ENCODE assay signal across 13 cellular contexts in genomic region chr7:73740212-73740611, GRCh38. TPM values are rescaled to one million over a fixed set of nuclear protein-coding genes. Genes with fewer than 3 reads are reported as not detected.
DNase-seq lines count a peak whose midpoint lies in the region; ATAC-seq and TF ChIP-seq lines count a peak whose summit lies in the region.
"Had no signal": no experiment of that assay in that cellular context is flagged by ENCODE, and none has a peak within 500 bp of the region (broad histone marks: within the 10 kb centered on the region; RNA-seq: fewer than 3 reads in every experiment).

No MANE protein-coding gene starts in this region.

- intact Hi-C loops in ascending aorta (cut with DNase I), result no loop called here
- intact Hi-C loops in aorta (cut with DNase I), result loop anchor here in 1 of 2 donors (5.0 kb wide), 1 partner anchor 102 kb away; the partner anchor contains the start of gene METTL27

- H3K4me1 Mint-ChIP-seq in activated naive CD8-positive, alpha-beta T cell (ENCODE audit: low read depth), result peaks cover 6% of the 10 kb centered on the region
- peaks cover 7% of the 10 kb centered on the region for H3K4me1 Mint-ChIP-seq in activated naive CD8-positive, alpha-beta T cell treated with anti-CD3 and anti-CD28 coated beads for 36 hours
- peaks cover 3 to 15% (median 12%) of the 10 kb centered on the region in 4 donors for H3K4me1 Mint-ChIP-seq in naive thymus-derived CD8-positive, alpha-beta T cell
- peaks cover 13% of the 10 kb centered on the region for H3K4me1 Mint-ChIP-seq in type B pancreatic cell (ENCODE audit: unreplicated experiment)

- H3K27me3 Mint-ChIP-seq in activated naive CD8-positive, alpha-beta T cell, result no peaks in the 10 kb centered on the region
- no peaks in the 10 kb centered on the region for H3K27me3 Mint-ChIP-seq in activated naive CD8-positive, alpha-beta T cell treated with anti-CD3 and anti-CD28 coated beads for 36 hours
- H3K27me3 Mint-ChIP-seq in naive thymus-derived CD8-positive, alpha-beta T cell, result no peaks in the 10 kb centered on the region
- H3K27me3 Mint-ChIP-seq in type B pancreatic cell, result peaks cover 11% of the 10 kb centered on the region

- no peaks in the 10 kb centered on the region for H3K9me3 ChIP-seq in ascending aorta
- no peaks in the 10 kb centered on the region for H3K9me3 ChIP-seq in aorta (ENCODE audit: control insufficient read depth, low read length)
- H3K9me3 ChIP-seq: left ventricle myocardium inferior, neutrophil had no signal

- no peaks in the 10 kb centered on the region for H3K9me3 Mint-ChIP-seq in activated naive CD8-positive, alpha-beta T cell (ENCODE audit: low read depth)
- H3K9me3 Mint-ChIP-seq in activated naive CD8-positive, alpha-beta T cell treated with anti-CD3 and anti-CD28 coated beads for 36 hours, result no peaks in the 10 kb centered on the region
- H3K9me3 Mint-ChIP-seq in naive thymus-derived CD8-positive, alpha-beta T cell, result no peaks in the 10 kb centered on the region
- H3K9me3 Mint-ChIP-seq in type B pancreatic cell, result no peaks in the 10 kb centered on the region

- POLR2A ChIA-PET in naive thymus-derived CD8-positive, alpha-beta T cell (lab: Charles Lee), result interaction anchor here (0.6 to 0.7 kb wide), 2 partner anchors 13 to 161 kb away, joined by 4 to 5 read pairs; no protein-coding TSS in a partner anchor

- H3K4me3 ChIP-seq in ascending aorta (no peak overlapping the region), aorta (ENCODE audit: low read length in 2 of 2) (no peak overlapping the region)

- H3K36me3 ChIP-seq in ascending aorta (peaks cover 6 to 11% of the 10 kb centered on the region in 2 donors), aorta (ENCODE audit: control insufficient read depth in 1 of 2, insufficient read depth in 2 of 2, low read length in 1 of 2) (peaks cover 0 to 2% of the 10 kb centered on the region in 2 donors)

- WGBS in aorta, 2 donors, result 91 to 92% methylated on average over 7 of the region's 7 CpGs

- no peaks in the 10 kb centered on the region for H3K27me3 ChIP-seq in ascending aorta
- H3K27me3 ChIP-seq in aorta (ENCODE audit: control insufficient read depth in 1 of 2, insufficient read depth in 2 of 2, low read length in 1 of 2), result no peaks in the 10 kb centered on the region

- no peaks in the 10 kb centered on the region for H3K36me3 Mint-ChIP-seq in activated naive CD8-positive, alpha-beta T cell
- H3K36me3 Mint-ChIP-seq in activated naive CD8-positive, alpha-beta T cell treated with anti-CD3 and anti-CD28 coated beads for 36 hours, result peaks cover 2% of the 10 kb centered on the region
- H3K36me3 Mint-ChIP-seq in naive thymus-derived CD8-positive, alpha-beta T cell, result peaks cover 0 to 5% (median 0%) of the 10 kb centered on the region in 3 donors
- no peaks in the 10 kb centered on the region for H3K36me3 Mint-ChIP-seq in type B pancreatic cell

- H3K27ac Mint-ChIP-seq in activated naive CD8-positive, alpha-beta T cell, result no peak overlapping the region
- H3K27ac Mint-ChIP-seq in activated naive CD8-positive, alpha-beta T cell treated with anti-CD3 and anti-CD28 coated beads for 36 hours, result no peak overlapping the region
- peak overlapping the region in 6 of 10 donors; percentile 15 to 80 (median 56) for H3K27ac Mint-ChIP-seq in naive thymus-derived CD8-positive, alpha-beta T cell
- peak overlapping the region; percentile 100 for H3K27ac Mint-ChIP-seq in type B pancreatic cell

- DNase-seq in activated naive CD8-positive, alpha-beta T cell treated with anti-CD3 and anti-CD28 coated beads for 36 hours, result no peak
- DNase-seq in ascending aorta (ENCODE audit: low spot score in 2 of 2) (no peak), type B pancreatic cell (ENCODE audit: extremely low spot score, unreplicated experiment) (no peak), aorta (no peak)
- DNase-seq in naive thymus-derived CD8-positive, alpha-beta T cell, result peak in 1 of 10 donors; percentile 28
- DNase-seq: left ventricle myocardium inferior, Right ventricle myocardium superior had no signal

- TF ChIP-seq CTCF in ascending aorta (IDR thresholded peaks at IDR 0.05) (no peak), type B pancreatic cell (conservative IDR thresholded peaks at IDR 0.05) (no peak)

- peaks cover 9 to 14% of the 10 kb centered on the region in 2 donors for H3K4me1 ChIP-seq in ascending aorta
- no peaks in the 10 kb centered on the region for H3K4me1 ChIP-seq in aorta (ENCODE audit: control insufficient read depth in 1 of 2, insufficient read depth in 2 of 2, low read length in 2 of 2)

- peak overlapping the region; percentile 46 for H3K4me3 Mint-ChIP-seq in activated naive CD8-positive, alpha-beta T cell
- H3K4me3 Mint-ChIP-seq in activated naive CD8-positive, alpha-beta T cell treated with anti-CD3 and anti-CD28 coated beads for 36 hours, result no peak overlapping the region
- H3K4me3 Mint-ChIP-seq in naive thymus-derived CD8-positive, alpha-beta T cell, result peak overlapping the region in 9 of 10 donors; percentile 36 to 95 (median 42)
- H3K4me3 Mint-ChIP-seq in type B pancreatic cell, result peak overlapping the region; percentile 82

- no peak for ATAC-seq in naive thymus-derived CD8-positive, alpha-beta T cell
- ATAC-seq in GM18858 (IDR thresholded peaks at IDR 0.05; ENCODE audit: unreplicated experiment) (no peak), aorta (ENCODE audit: low FRiP score) (no peak), GM21447 (IDR thresholded peaks at IDR 0.05; ENCODE audit: unreplicated experiment) (no peak)

- H3K27ac ChIP-seq in ascending aorta (peak overlapping the region; percentile 10 to 84), aorta (ENCODE audit: low read depth in 1 of 2, low read length in 2 of 2) (no peak overlapping the region)
- H3K27ac ChIP-seq: neutrophil had no signal

RNA-seq across cellular contexts. Expression of gene ABHD11, which starts 1.6 kb away (rescaled TPM):
- 10 to 100 TPM; 24.2 to 25.2 TPM for total RNA-seq in activated naive CD8-positive, alpha-beta T cell treated with anti-CD3 and anti-CD28 coated beads for 36 hours
- total RNA-seq in ascending aorta, result 55.7 TPM
- total RNA-seq in naive thymus-derived CD8-positive, alpha-beta T cell, result 10 to 100 TPM; 20.7 to 24.9 TPM
- polyA plus RNA-seq in naive thymus-derived CD8-positive, alpha-beta T cell, result 10 to 100 TPM in 2 of 3 donors, 1 to 10 TPM in 1; 5.4 to 12.3 (median 10.0) TPM
- 43.9 and 104 TPM in 2 replicates for total RNA-seq in type B pancreatic cell (ENCODE audit: low replicate concordance)
- total RNA-seq in aorta, result 10 to 100 TPM; 11.2 to 11.4 TPM
- 10 to 100 TPM; 15.3 to 32.5 TPM for polyA plus RNA-seq in aorta

RNA-seq across cellular contexts. Expression of gene STX1A, which starts 20.7 kb away (rescaled TPM):
- 1 to 10 TPM; 4.9 TPM for total RNA-seq in activated naive CD8-positive, alpha-beta T cell treated with anti-CD3 and anti-CD28 coated beads for 36 hours
- total RNA-seq in ascending aorta (13.1 TPM), type B pancreatic cell (ENCODE audit: low replicate concordance) (27.3 and 35.1 TPM in 2 replicates), aorta (10 to 100 TPM; 10.2 to 14.7 TPM)
- total RNA-seq in naive thymus-derived CD8-positive, alpha-beta T cell, result 1 to 10 TPM; 5.7 to 7.8 TPM
- polyA plus RNA-seq in naive thymus-derived CD8-positive, alpha-beta T cell, result 1 to 10 TPM in 2 of 3 donors, under 1 TPM in 1; 0.69 to 2.2 (median 2.1) TPM
- polyA plus RNA-seq in aorta, result 10 to 100 TPM in 1 of 2 donors, 1 to 10 TPM in 1; 2.6 to 13.4 TPM

RNA-seq across cellular contexts. Expression of gene CLDN3, which starts 29.9 kb away (rescaled TPM):
- not detected for total RNA-seq in activated naive CD8-positive, alpha-beta T cell treated with anti-CD3 and anti-CD28 coated beads for 36 hours
- total RNA-seq in ascending aorta (not detected), type B pancreatic cell (ENCODE audit: low replicate concordance) (13.6 and 41.7 TPM in 2 replicates), aorta (not detected)
- not detected for total RNA-seq in naive thymus-derived CD8-positive, alpha-beta T cell
- polyA plus RNA-seq in naive thymus-derived CD8-positive, alpha-beta T cell, result not detected
- 10 to 100 TPM in 1 of 2 donors, 1 to 10 TPM in 1; 1.3 to 17.4 TPM for polyA plus RNA-seq in aorta
- total RNA-seq: HT1080, left ventricle myocardium inferior, Right ventricle myocardium superior, temporal lobe had no signal

RNA-seq across cellular contexts. Expression of gene BUD23, which starts 56.8 kb away (rescaled TPM):
- total RNA-seq in activated naive CD8-positive, alpha-beta T cell treated with anti-CD3 and anti-CD28 coated beads for 36 hours, result 100 to 1,000 TPM; 117 to 124 TPM
- total RNA-seq in ascending aorta (5.6 TPM), type B pancreatic cell (ENCODE audit: low replicate concordance) (65.8 and 68.4 TPM in 2 replicates), aorta (10 to 100 TPM; 39.0 to 39.6 TPM)
- total RNA-seq in naive thymus-derived CD8-positive, alpha-beta T cell, result 10 to 100 TPM; 67.2 to 69.7 TPM
- polyA plus RNA-seq in naive thymus-derived CD8-positive, alpha-beta T cell, result 100 to 1,000 TPM; 123 to 139 (median 136) TPM
- 10 to 100 TPM; 48.1 to 60.7 TPM for polyA plus RNA-seq in aorta

RNA-seq across cellular contexts. Expression of gene DNAJC30, which starts 57.0 kb away (rescaled TPM):
- 10 to 100 TPM in 1 of 2 experiments, 1 to 10 TPM in 1; 9.5 to 10.7 TPM for total RNA-seq in activated naive CD8-positive, alpha-beta T cell treated with anti-CD3 and anti-CD28 coated beads for 36 hours
- total RNA-seq in ascending aorta (16.0 TPM), type B pancreatic cell (ENCODE audit: low replicate concordance) (14.7 and 15.0 TPM in 2 replicates), aorta (1 to 10 TPM; 6.7 to 7.8 TPM)
- total RNA-seq in naive thymus-derived CD8-positive, alpha-beta T cell, result 10 to 100 TPM; 22.1 to 23.7 TPM
- 10 to 100 TPM; 10.1 to 13.3 (median 11.9) TPM for polyA plus RNA-seq in naive thymus-derived CD8-positive, alpha-beta T cell
- polyA plus RNA-seq in aorta, result 1 to 10 TPM; 4.5 to 5.1 TPM

Comparison
In these comparisons a context has a peak if more than half of its experiments do, and no peak if none do; other contexts are left out.
1. H3K27ac Mint-ChIP-seq: peak in naive thymus-derived CD8-positive, alpha-beta T cell (6 of 10) and type B pancreatic cell (single experiment); none in activated naive CD8-positive, alpha-beta T cell (single experiment) and activated naive CD8-positive, alpha-beta T cell treated with anti-CD3 and anti-CD28 coated beads for 36 hours (single experiment).
2. H3K27ac ChIP-seq: peak in ascending aorta (2 of 2); none in aorta (0 of 2).
3. RNA of gene CLDN3, which starts 29.9 kb away (total RNA-seq): 13.6 to 41.7 TPM in type B pancreatic cell; not detected in aorta, not detected in activated naive CD8-positive, alpha-beta T cell treated with anti-CD3 and anti-CD28 coated beads for 36 hours, not detected in ascending aorta (single experiment) and not detected in naive thymus-derived CD8-positive, alpha-beta T cell; every median in the first group is over 10 times any median in the second.